ENCODE assay signal across 1 cellular context in genomic region chr11:848380-848931, GRCh38.
A peak's percentile ranks its signal among the peaks of the same experiment; 100 is the strongest.
TF ChIP-seq lines count a peak whose summit lies in the region.

No MANE protein-coding gene starts in this region.

TF ChIP-seq in HepG2, 621 proteins besides CTCF, POLR2A, EP300 and RAD21 (continued from another document):
- TF ChIP-seq PBX3 (CRISPR knock-in tag; IDR thresholded peaks at IDR 0.05; ENCODE audit: borderline replicate concordance), result no peak
- no peak for TF ChIP-seq ZSCAN20 (CRISPR knock-in tag; IDR thresholded peaks at IDR 0.05; ENCODE audit: borderline replicate concordance)
- no peak for TF ChIP-seq ZGPAT (CRISPR knock-in tag; IDR thresholded peaks at IDR 0.05)
- peak; percentile 33; the same call in 1 of the 2 replicates for TF ChIP-seq ZNF687 (CRISPR knock-in tag; IDR thresholded peaks at IDR 0.05)
- TF ChIP-seq NFKB2 (CRISPR knock-in tag; IDR thresholded peaks at IDR 0.05; ENCODE audit: borderline replicate concordance), result 0 out of 2 replicates have a peak, but pooled peaks have one; percentile 21
- no peak for TF ChIP-seq USF2 (IDR thresholded peaks at IDR 0.05; ENCODE audit: low read depth, low read length)
- no peak for TF ChIP-seq USF2 (CRISPR knock-in tag; IDR thresholded peaks at IDR 0.05; ENCODE audit: borderline replicate concordance)
- TF ChIP-seq ZNF263 (CRISPR knock-in tag; IDR thresholded peaks at IDR 0.05), result no peak
- no peak for TF ChIP-seq NFATC3 (CRISPR knock-in tag; IDR thresholded peaks at IDR 0.05)
